ENCODE assay signal across 9 cellular contexts in genomic region chr12:117118838-117119591, GRCh38. TPM values are rescaled to one million over a fixed set of nuclear protein-coding genes. Genes with fewer than 3 reads are reported as not detected.
DNase-seq lines count a peak whose midpoint lies in the region; ATAC-seq, FAIRE-seq and TF ChIP-seq lines count a peak whose summit lies in the region.
"Had no signal": no experiment of that assay in that cellular context is flagged by ENCODE, and none has a peak within 500 bp of the region (broad histone marks: within the 10 kb centered on the region; RNA-seq: fewer than 3 reads in every experiment).

No MANE protein-coding gene starts in this region.

- H3F3A ChIP-seq in SK-N-SH (replicated peaks; ENCODE audit: insufficient read depth) = no peaks in the 10 kb centered on the region

- no peak overlapping the region for H3K9ac ChIP-seq in SK-N-SH

- no peaks in the 10 kb centered on the region for H3K27me3 ChIP-seq in SK-N-SH (ENCODE audit: insufficient read depth)
- H3K27me3 ChIP-seq in Panc1 (ENCODE audit: control insufficient read depth, insufficient read depth, low read length) = no peaks in the 10 kb centered on the region
- H3K27me3 ChIP-seq in upper lobe of left lung = no peaks in the 10 kb centered on the region
- no peaks in the 10 kb centered on the region for H3K27me3 ChIP-seq in HAP-1 (ENCODE audit: low read depth)

- TF ChIP-seq POLR2A in upper lobe of left lung (IDR thresholded peaks at IDR 0.05) = no peak

- DNase-seq in SK-N-SH = no peak
- no peak for DNase-seq in Panc1 (ENCODE audit: low read depth, low spot score)
- DNase-seq in left cardiac atrium = no peak
- no peak for DNase-seq in upper lobe of left lung
- no peak for DNase-seq in frontal cortex (ENCODE audit: low spot score in 2 of 2)
- no peak for DNase-seq in HAP-1 (ENCODE audit: low spot score in 2 of 2)
- DNase-seq: stimulated activated CD4-positive, alpha-beta T cell treated with anti-CD3 and anti-CD28 coated beads, Interleukin-1b, Interleukin-23, amount 100 ng/mL, for 48 hours had no signal

- in situ Hi-C loops in Panc1 (cut with HindIII; ENCODE audit: low pct_unique_long_range_greater_than_20kb, low sequenced_read_pairs) = no loop called here
- in situ Hi-C loops in HAP-1 (cut with MboI; ENCODE audit: low sequenced_read_pairs) = loop anchor here (5.0 to 10.0 kb wide), 2 partner anchors 92 to 414 kb away; no protein-coding TSS in a partner anchor

- no peaks in the 10 kb centered on the region for H3K9me2 ChIP-seq in SK-N-SH

- no peak for TF ChIP-seq RAD21 in SK-N-SH (IDR thresholded peaks at IDR 0.05; ENCODE audit: low read length)

- TF ChIP-seq EP300 in SK-N-SH (IDR thresholded peaks at IDR 0.05; ENCODE audit: borderline replicate concordance in 1 of 2, low read depth in 1 of 2, low read length in 1 of 2) = no peak
- no peak for TF ChIP-seq EP300 in upper lobe of left lung (IDR thresholded peaks at IDR 0.05)

- no peak for ATAC-seq in SK-N-SH treated with all-trans-retinoic acid at 6 μM for 48 hours
- ATAC-seq in Panc1 = peak; percentile 49
- ATAC-seq in left cardiac atrium = peak; percentile 25 to 32
- ATAC-seq in upper lobe of left lung (ENCODE audit: low FRiP score in 2 of 2) = peak; percentile 32 to 34
- no peak for ATAC-seq in GM21825 (IDR thresholded peaks at IDR 0.05; ENCODE audit: unreplicated experiment)

- H3K36me3 ChIP-seq in SK-N-SH (replicated peaks in 1 of 2; ENCODE audit: control insufficient read depth in 1 of 2, insufficient read depth in 2 of 2, low read length in 1 of 2) (no peaks in the 10 kb centered on the region), Panc1 (ENCODE audit: control insufficient read depth, insufficient read depth, low read length) (no peaks in the 10 kb centered on the region), upper lobe of left lung (no peaks in the 10 kb centered on the region), HAP-1 (replicated peaks) (no peaks in the 10 kb centered on the region)

- H3K4me2 ChIP-seq in SK-N-SH = no peak overlapping the region

- POLR2A ChIA-PET in SK-N-SH (lab: Yijun Ruan, JAX) = no interaction called here
- POLR2A ChIA-PET in Panc1 (lab: Charles Lee) = interaction anchor here (0.6 kb wide), 1 partner anchor 833 kb away, joined by 3 read pairs; no protein-coding TSS in a partner anchor

- no peaks in the 10 kb centered on the region for H3K79me2 ChIP-seq in SK-N-SH (ENCODE audit: insufficient read depth)

- BruUV-seq in Panc1 (replicated peaks; lab: Mats Ljungman, UMichigan) = no TSS peak

- intact Hi-C loops in Panc1 (cut with micrococcal nuclease; ENCODE audit: unreplicated experiment) = loop anchor here (1.0 kb wide), 1 partner anchor 94 kb away; no protein-coding TSS in a partner anchor
- intact Hi-C loops in left cardiac atrium (cut with DNase I) = loop anchor here (1.0 to 5.0 kb wide), 3 partner anchors 92 to 417 kb away; no protein-coding TSS in a partner anchor

- peaks cover 0 to 3% of the 10 kb centered on the region in 2 experiments; a peak in 1 of 4 replicates for H3K4me1 ChIP-seq in SK-N-SH (ENCODE audit: control insufficient read depth in 1 of 2, insufficient read depth in 2 of 2, low read depth in 1 of 2, low read length in 1 of 2)
- no peaks in the 10 kb centered on the region for H3K4me1 ChIP-seq in Panc1 (ENCODE audit: control insufficient read depth, insufficient read depth, low read length)
- H3K4me1 ChIP-seq in upper lobe of left lung = peaks cover 5 to 28% (median 13%) of the 10 kb centered on the region in 4 donors
- H3K4me1 ChIP-seq in HAP-1 = no peaks in the 10 kb centered on the region

- TF ChIP-seq CTCF in SK-N-SH (IDR thresholded peaks at IDR 0.05) (no peak), Panc1 (IDR thresholded peaks at IDR 0.05) (no peak), upper lobe of left lung (IDR thresholded peaks at IDR 0.05) (no peak)

- peak overlapping the region; percentile 30; the same call in 1 of the 2 replicates for H2AFZ ChIP-seq in SK-N-SH (ENCODE audit: low read depth)

- H3K27ac ChIP-seq in SK-N-SH (ENCODE audit: low read depth in 2 of 2, low read length in 1 of 2) = no peak overlapping the region
- no peak overlapping the region for H3K27ac ChIP-seq in Panc1 (ENCODE audit: low read length)
- H3K27ac ChIP-seq in upper lobe of left lung = no peak overlapping the region

- WGBS in SK-N-SH (ENCODE audit: low lambda C conversion rate) = 64% methylated on average over 11 of the region's 18 CpGs
- 66 to 73% methylated on average over 15 to 17 of the region's 18 CpGs for WGBS in upper lobe of left lung, 2 donors

- H3K4me3 ChIP-seq in SK-N-SH (ENCODE audit: low read depth in 2 of 2, low read length in 1 of 2) (no peak overlapping the region), Panc1 (ENCODE audit: low read depth in 2 of 2, low read length in 2 of 2) (no peak overlapping the region), upper lobe of left lung (no peak overlapping the region), HAP-1 (no peak overlapping the region)

- CTCF ChIA-PET in SK-N-SH (lab: Yijun Ruan, JAX) (interaction anchor here (0.6 to 7.3 kb wide), 26 partner anchors 8 to 422 kb away, joined by 3 to 96 read pairs (median 4); partner anchors contain the start of gene TESC), Panc1 (lab: Charles Lee) (interaction anchor here (0.6 kb wide), 1 partner anchor 102 kb away, joined by 3 read pairs; no protein-coding TSS in a partner anchor)

- no peak for FAIRE-seq in frontal cortex (lab: Jason Lieb, UNC)

- H3K9me3 ChIP-seq in SK-N-SH (no peaks in the 10 kb centered on the region), Panc1 (ENCODE audit: control insufficient read depth, insufficient read depth, low read depth, low read length) (no peaks in the 10 kb centered on the region), upper lobe of left lung (no peaks in the 10 kb centered on the region), HAP-1 (no peaks in the 10 kb centered on the region)

- H4K20me1 ChIP-seq in SK-N-SH (ENCODE audit: insufficient read depth) = no peaks in the 10 kb centered on the region

TF ChIP-seq in SK-N-SH, 30 proteins besides CTCF, POLR2A, EP300 and RAD21 (continues in another document):
- TF ChIP-seq POLR2AphosphoS5 (IDR thresholded peaks at IDR 0.05; ENCODE audit: low read depth, low read length) (no peak), FOXM1 (IDR thresholded peaks at IDR 0.05; ENCODE audit: low read depth) (no peak), MEF2A (IDR thresholded peaks at IDR 0.05; ENCODE audit: borderline replicate concordance, low read depth) (no peak), TAF1 (IDR thresholded peaks at IDR 0.05; ENCODE audit: borderline replicate concordance, low read depth, low read length) (no peak), JUND (IDR thresholded peaks at IDR 0.05) (no peak), RCOR1 (IDR thresholded peaks at IDR 0.05; ENCODE audit: low read length) (no peak), TCF12 (IDR thresholded peaks at IDR 0.05) (no peak), MAX (IDR thresholded peaks at IDR 0.05; ENCODE audit: low read depth) (no peak), RFX5 (IDR thresholded peaks at IDR 0.05; ENCODE audit: low read length) (no peak), MXI1 (IDR thresholded peaks at IDR 0.05; ENCODE audit: low read depth, low read length) (no peak), YY1 (IDR thresholded peaks at IDR 0.05; ENCODE audit: low read depth) (no peak), FOXJ3 (CRISPR knock-in tag; IDR thresholded peaks at IDR 0.05) (no peak), GABPA (IDR thresholded peaks at IDR 0.05; ENCODE audit: low read depth) (no peak)

TF ChIP-seq in SK-N-SH treated with all-trans-retinoic acid at 6 μM for 48 hours, 23 proteins besides CTCF, POLR2A, EP300 and RAD21:
- no peak for TF ChIP-seq ZNF8 (CRISPR knock-in tag; IDR thresholded peaks at IDR 0.05)

RNA-seq across cellular contexts. Expression of gene TESC, which starts 19.8 kb away (rescaled TPM):
- polyA plus RNA-seq in SK-N-SH (2012; rRNA removed) = 0.19 and 0.39 TPM in 2 replicates
- polyA plus RNA-seq in SK-N-SH (2012; cell fraction: cytosol; rRNA removed) = 0.19 and 0.28 TPM in 2 replicates
- polyA plus RNA-seq in SK-N-SH (2012; cell fraction: nucleus; rRNA removed) = 0.13 and 0.18 TPM in 2 replicates
- total RNA-seq in Panc1 (2021; ENCODE audit: unreplicated experiment) (0.95 TPM), left cardiac atrium (10 to 100 TPM; 35.1 to 41.2 TPM), upper lobe of left lung (10 to 100 TPM in 2 of 6 donors, 1 to 10 TPM in 4; 2.0 to 13.6 (median 7.2) TPM), frontal cortex (6.5 TPM)
- polyA plus RNA-seq in Panc1 (2012; ENCODE audit: insufficient read length) = 0.75 TPM

Comparison
In these comparisons a context has a peak if more than half of its experiments do, and no peak if none do; other contexts are left out.
1. ATAC-seq: peak in Panc1 (single experiment), left cardiac atrium (2 of 2) and upper lobe of left lung (2 of 2); none in SK-N-SH treated with all-trans-retinoic acid at 6 μM for 48 hours (single experiment) and GM21825 (single experiment).